Comparison of ENCODE assay signal across 8 cellular contexts in the genomic region with DNA sequence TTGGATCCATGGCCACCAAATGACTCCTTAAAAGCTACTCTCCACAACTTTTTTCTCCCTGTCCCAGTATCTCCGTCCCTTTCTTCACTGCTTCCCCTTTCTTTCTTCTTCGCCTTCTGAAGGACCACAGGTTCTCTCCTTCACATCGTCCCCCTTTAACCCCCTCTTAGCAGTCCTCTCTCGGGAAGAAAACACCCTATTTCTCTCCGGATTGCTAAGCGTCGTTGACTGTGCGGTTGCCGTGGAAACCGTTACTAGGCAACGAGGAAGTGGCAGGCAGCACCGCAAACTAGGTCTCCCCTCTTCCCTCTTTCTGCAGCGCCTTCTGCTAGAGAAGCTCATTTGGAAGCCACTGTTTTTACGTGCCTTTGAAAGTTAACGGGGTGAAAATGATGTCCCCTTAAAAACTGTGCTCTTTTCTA. TPM values are rescaled to one million over a fixed set of nuclear protein-coding genes. Genes with fewer than 3 reads are reported as not detected.
DNase-seq lines count a peak whose midpoint lies in the region; ATAC-seq and TF ChIP-seq lines count a peak whose summit lies in the region.

Gene ENKUR, minus strand, starts transcription at position 232 of the 422 bp plus-strand sequence. Its CDS starts 222 bp downstream, at position 10.

- no peak for TF ChIP-seq POLR2A in lower leg skin (IDR thresholded peaks at IDR 0.05)

- WGBS in lower leg skin, 2 donors = 1% methylated on average over 15 of the region's 15 CpGs

- no peak for TF ChIP-seq CTCF in CD14-positive monocyte (IDR thresholded peaks at IDR 0.05)
- TF ChIP-seq CTCF in lower leg skin (IDR thresholded peaks at IDR 0.05) = no peak

- peak; percentile 60 for ATAC-seq in GM19467 (IDR thresholded peaks at IDR 0.05; ENCODE audit: unreplicated experiment)

- DNase-seq in CD14-positive monocyte (ENCODE audit: low spot score) (peak; percentile 93), HK-2 (ENCODE audit: unreplicated experiment) (peak; percentile 72), NCI-H82 (lab: John Stamatoyannopoulos, UW) (peak; percentile 92), ecto neural progenitor cell (ENCODE audit: low spot score) (peak; percentile 94), lower leg skin (ENCODE audit: low spot score in 2 of 2) (peak; percentile 86 to 96)
- peak; percentile 92 for DNase-seq in activated CD4-positive, alpha-beta memory T cell treated with anti-CD3 and anti-CD28 coated beads, Interleukin-2, amount 10 ng/mL, durations not matched to agents 7 days and 5 days
- peak; percentile 95 for DNase-seq in stimulated activated CD4-positive, alpha-beta T cell treated with anti-CD3 and anti-CD28 coated beads, Interleukin-4, amount 100 ng/mL, for 24 hours

- peak within 1 kb of the TSS; percentile 89 to 97 (median 93) for H3K27ac Mint-ChIP-seq in CD14-positive monocyte
- peak within 1 kb of the TSS; percentile 77 for H3K27ac Mint-ChIP-seq in activated CD4-positive, alpha-beta memory T cell treated with anti-CD3 and anti-CD28 coated beads, Interleukin-2, amount 10 ng/mL, durations not matched to agents 7 days and 5 days

- POLR2A ChIA-PET in activated CD4-positive, alpha-beta memory T cell treated with anti-CD3 and anti-CD28 coated beads, Interleukin-2, amount 10 ng/mL, durations not matched to agents 7 days and 5 days (lab: Charles Lee) = interaction anchor here (1.0 to 1.4 kb wide), 5 partner anchors 64 to 393 kb away, joined by 3 to 9 read pairs (median 3); partner anchors contain the start of genes ARHGAP21 and PRTFDC1

- intact Hi-C loops in CD14-positive monocyte (cut with micrococcal nuclease) (loop anchor here (5.0 to 10.0 kb wide), 2 partner anchors 291 to 294 kb away; partner anchors contain the start of gene ARHGAP21 (in 2 of the 2)), lower leg skin (cut with DNase I; ENCODE audit: low total_unique reads) (no loop called here)

- H3K27me3 Mint-ChIP-seq in CD14-positive monocyte (ENCODE audit: low read depth in 3 of 3) = peaks cover 0 to 5% (median 0%) of the 10 kb centered on the region in 3 donors
- H3K27me3 Mint-ChIP-seq in activated CD4-positive, alpha-beta memory T cell treated with anti-CD3 and anti-CD28 coated beads, Interleukin-2, amount 10 ng/mL, durations not matched to agents 7 days and 5 days = no peaks in the 10 kb centered on the region

- CTCF ChIA-PET in activated CD4-positive, alpha-beta memory T cell treated with anti-CD3 and anti-CD28 coated beads, Interleukin-2, amount 10 ng/mL, durations not matched to agents 7 days and 5 days (lab: Charles Lee) = interaction anchor here (0.5 to 1.2 kb wide), 3 partner anchors 64 to 308 kb away, joined by 3 to 4 read pairs (median 3); no protein-coding TSS in a partner anchor

- peaks cover 22% of the 10 kb centered on the region for H3K4me1 Mint-ChIP-seq in CD14-positive monocyte
- H3K4me1 Mint-ChIP-seq in activated CD4-positive, alpha-beta memory T cell treated with anti-CD3 and anti-CD28 coated beads, Interleukin-2, amount 10 ng/mL, durations not matched to agents 7 days and 5 days = peaks cover 24% of the 10 kb centered on the region

- peaks cover 0 to 1% (median 0%) of the 10 kb centered on the region in 7 donors for H3K9me3 Mint-ChIP-seq in CD14-positive monocyte
- H3K9me3 Mint-ChIP-seq in activated CD4-positive, alpha-beta memory T cell treated with anti-CD3 and anti-CD28 coated beads, Interleukin-2, amount 10 ng/mL, durations not matched to agents 7 days and 5 days = no peaks in the 10 kb centered on the region

- H3K4me3 ChIP-seq in lower leg skin (ENCODE audit: low read depth, poor library complexity, severe bottlenecking) = peak within 1 kb of the TSS; percentile 48

- no peaks in the 10 kb centered on the region for H3K36me3 Mint-ChIP-seq in CD14-positive monocyte
- no peaks in the 10 kb centered on the region for H3K36me3 Mint-ChIP-seq in activated CD4-positive, alpha-beta memory T cell treated with anti-CD3 and anti-CD28 coated beads, Interleukin-2, amount 10 ng/mL, durations not matched to agents 7 days and 5 days (ENCODE audit: low read depth)

- H3K4me3 Mint-ChIP-seq in CD14-positive monocyte = peak within 1 kb of the TSS; percentile 85 to 91
- H3K4me3 Mint-ChIP-seq in activated CD4-positive, alpha-beta memory T cell treated with anti-CD3 and anti-CD28 coated beads, Interleukin-2, amount 10 ng/mL, durations not matched to agents 7 days and 5 days = peak within 1 kb of the TSS; percentile 78

RNA-seq across cellular contexts. Expression of gene ENKUR, which starts in this region (rescaled TPM):
- under 1 TPM in 1 of 2 donors, not detected in 1; 0.16 TPM for polyA plus RNA-seq in CD14-positive monocyte
- not detected for total RNA-seq in activated CD4-positive, alpha-beta memory T cell treated with anti-CD3 and anti-CD28 coated beads, Interleukin-2, amount 10 ng/mL, durations not matched to agents 7 days and 5 days
- not detected for total RNA-seq in lower leg skin

Comparison
In these comparisons a context has a peak if more than half of its experiments do, and no peak if none do; other contexts are left out.
1. Peak in every context shown above with its lines: DNase-seq, ATAC-seq and H3K4me3 ChIP-seq.
2. Peak in DNase-seq in CD14-positive monocyte; RNA of the gene not detected or under 1 TPM.
3. Peak in DNase-seq in activated CD4-positive, alpha-beta memory T cell treated with anti-CD3 and anti-CD28 coated beads, Interleukin-2, amount 10 ng/mL, durations not matched to agents 7 days and 5 days; RNA of the gene not detected or under 1 TPM.
4. Peak in DNase-seq and H3K4me3 ChIP-seq in lower leg skin; RNA of the gene not detected or under 1 TPM.